ENCODE assay signal across 11 cellular contexts in genomic region chr2:222976521-222977076, GRCh38.
"Had no signal": no experiment of that assay in that cellular context is flagged by ENCODE, and none has a peak within 500 bp of the region (broad histone marks: within the 10 kb centered on the region; RNA-seq: fewer than 3 reads in every experiment).

No MANE protein-coding gene starts in this region.

- H3K4me3 ChIP-seq: breast epithelium, hepatocyte, prostate gland, right lobe of liver had no signal

- H3K27me3 ChIP-seq: breast epithelium, hepatocyte, right lobe of liver had no signal

- FAIRE-seq: kidney had no signal

- DNase-seq: activated CD4-positive, alpha-beta T cell treated with anti-CD3 and anti-CD28 coated beads, Interleukin-2, amount 10 ng/mL, durations not matched to agents 7 days and 5 days; activated CD8-positive, alpha-beta memory T cell treated with anti-CD3 and anti-CD28 coated beads, Interleukin-2, amount 50 U/mL, for 48 hours; activated gamma-delta T cell treated with Interleukin-2 at 50 U/mL for 16 hours; activated T-cell treated with anti-CD3 and anti-CD28 coated beads, Interleukin-2, amount 50 U/mL, for 72 hours; aorta; kidney; nephron progenitor cell; right lobe of liver had no signal

- H3K79me2 ChIP-seq: hepatocyte had no signal

- H2AFZ ChIP-seq: hepatocyte had no signal

- H3K9me3 ChIP-seq: breast epithelium, prostate gland, right lobe of liver had no signal

- H3K4me2 ChIP-seq: hepatocyte had no signal

- H3K27ac ChIP-seq: breast epithelium, hepatocyte, prostate gland, right lobe of liver had no signal

- ATAC-seq: activated T-cell treated with anti-CD3 and anti-CD28 coated beads, Interleukin-2, amount 50 U/mL, for 72 hours; right lobe of liver had no signal

- H3K36me3 ChIP-seq: breast epithelium, prostate gland, right lobe of liver had no signal

- H3K4me1 ChIP-seq: breast epithelium, prostate gland, right lobe of liver had no signal
